In genomic region chr5:61704289-61704688, GRCh38 we compare ENCODE assay signal across 20 cellular contexts.
A peak's percentile ranks its signal among the peaks of the same experiment; 100 is the strongest.
DNase-seq lines count a peak whose midpoint lies in the region; ATAC-seq, FAIRE-seq and TF ChIP-seq lines count a peak whose summit lies in the region.
"Had no signal": no experiment of that assay in that cellular context is flagged by ENCODE, and none has a peak within 500 bp of the region (broad histone marks: within the 10 kb centered on the region; RNA-seq: fewer than 3 reads in every experiment).

No MANE protein-coding gene starts in this region.

- FAIRE-seq in GM12892 (lab: Jason Lieb, UNC): peak; percentile 9
- FAIRE-seq in D721Med (lab: Jason Lieb, UNC): no peak
- FAIRE-seq: colon had no signal

- TF ChIP-seq POLR2A in GM12892 (IDR thresholded peaks at IDR 0.05; ENCODE audit: low read depth, low read length): no peak

- no peak overlapping the region for H3K9ac ChIP-seq in Karpas-422 (ENCODE audit: low read length)
- H3K9ac ChIP-seq: neural progenitor cell had no signal

- no peaks in the 10 kb centered on the region for H4K20me1 ChIP-seq in Karpas-422 (ENCODE audit: insufficient read depth, low read depth, low read length)

- no peak overlapping the region for H3K4me2 ChIP-seq in Karpas-422 (ENCODE audit: low read depth, low read length, poor library complexity, severe bottlenecking)
- H3K4me2 ChIP-seq: neural progenitor cell had no signal

- peak; percentile 51 for ATAC-seq in GM21447 (IDR thresholded peaks at IDR 0.05; ENCODE audit: unreplicated experiment)
- ATAC-seq in HG02981 (IDR thresholded peaks at IDR 0.05; ENCODE audit: unreplicated experiment): peak; percentile 36
- ATAC-seq: activated CD4-positive, CD25-positive, alpha-beta regulatory T cell treated with anti-CD3 and anti-CD28 coated beads, Interleukin-2, amount 50 U/mL, for 24 hours had no signal

- H3K9me2 ChIP-seq in Karpas-422 (replicated peaks; ENCODE audit: insufficient read depth, low read length): no peaks in the 10 kb centered on the region

- H3K4me1 ChIP-seq in Karpas-422 (ENCODE audit: low read length): no peaks in the 10 kb centered on the region
- H3K4me1 ChIP-seq: right atrium auricular region had no signal

- H3K27ac ChIP-seq in RWPE1: no peak overlapping the region
- no peak overlapping the region for H3K27ac ChIP-seq in Karpas-422 (ENCODE audit: low read length)
- H3K27ac ChIP-seq: neural progenitor cell, right atrium auricular region had no signal

- POLR2A ChIA-PET in RWPE1 (lab: Yijun Ruan, JAX; ENCODE audit: low non-redundant PET): no interaction called here

- DNase-seq in GM12892 (ENCODE audit: insufficient read length): no peak
- peak; percentile 44 for DNase-seq in RWPE1 (ENCODE audit: low spot score)
- DNase-seq in inferior parietal cortex (ENCODE audit: extremely low spot score): no peak
- no peak for DNase-seq in Karpas-422
- no peak for DNase-seq in NCI-H2081 treated with DMSO at 0.1 percent for 48 hours (lab: John Stamatoyannopoulos, UW)
- no peak for DNase-seq in D721Med (ENCODE audit: insufficient read length, low spot score)
- DNase-seq: activated gamma-delta T cell, anterior cingulate cortex, erythroblast, HCEC 1CT, head of caudate nucleus, NCI-H1092, NCI-H2171 treated with DMSO at 0.1 percent for 48 hours, T-helper 2 cell had no signal

- CTCF ChIA-PET in RWPE1 (lab: Yijun Ruan, JAX): no interaction called here

- no peaks in the 10 kb centered on the region for H3K36me3 ChIP-seq in Karpas-422 (ENCODE audit: insufficient read depth, low read length)
- H3K36me3 ChIP-seq: neural progenitor cell, right atrium auricular region had no signal

- H2AFZ ChIP-seq in Karpas-422 (ENCODE audit: low read length): no peak overlapping the region
- H2AFZ ChIP-seq: neural progenitor cell had no signal

- no peaks in the 10 kb centered on the region for H3K79me2 ChIP-seq in Karpas-422 (ENCODE audit: low read length)

- no peak overlapping the region for H3K4me3 ChIP-seq in Karpas-422 (ENCODE audit: low read length)
- H3K4me3 ChIP-seq: neural progenitor cell, right atrium auricular region had no signal

- no peaks in the 10 kb centered on the region for H3K9me3 ChIP-seq in Karpas-422 (ENCODE audit: low read length)
- H3K9me3 ChIP-seq: right atrium auricular region had no signal

- H3K27me3 ChIP-seq in Karpas-422 (ENCODE audit: low read length): no peaks in the 10 kb centered on the region; the same call in 1 of the 2 replicates
- H3K27me3 ChIP-seq: neural progenitor cell, right atrium auricular region had no signal

- TF ChIP-seq CTCF in RWPE1 (conservative IDR thresholded peaks at IDR 0.05; ENCODE audit: low read depth): no peak
- no peak for TF ChIP-seq CTCF in D721Med (IDR thresholded peaks at IDR 0.05; ENCODE audit: insufficient read depth, missing control alignments)
